In genomic region chr4:87034527-87034926, GRCh38 we compare ENCODE assay signal across 20 cellular contexts.
DNase-seq lines count a peak whose midpoint lies in the region; ATAC-seq, FAIRE-seq and TF ChIP-seq lines count a peak whose summit lies in the region.
"Had no signal": no experiment of that assay in that cellular context is flagged by ENCODE, and none has a peak within 500 bp of the region (broad histone marks: within the 10 kb centered on the region; RNA-seq: fewer than 3 reads in every experiment).

No MANE protein-coding gene starts in this region.

- peaks cover 48% of the 10 kb centered on the region for H3K4me1 ChIP-seq in keratinocyte (ENCODE audit: control insufficient read depth, extremely low read depth, insufficient read depth, low read length)

- peak overlapping the region; percentile 8 for H3K27ac ChIP-seq in keratinocyte (ENCODE audit: control insufficient read depth, insufficient read depth, low read length)

- no peak overlapping the region for H3K4me3 Mint-ChIP-seq in activated CD8-positive, alpha-beta T cell treated with anti-CD3 and anti-CD28 coated beads for 36 hours
- no peak overlapping the region for H3K4me3 Mint-ChIP-seq in activated CD8-positive, alpha-beta T cell treated with anti-CD3 and anti-CD28 coated beads, Interleukin-2, amount 10 ng/mL, durations not matched to agents 7 days and 5 days
- H3K4me3 Mint-ChIP-seq in activated naive CD8-positive, alpha-beta T cell treated with anti-CD3 and anti-CD28 coated beads, Interleukin-2, amount 50 U/mL, for 24 hours = no peak overlapping the region
- H3K4me3 Mint-ChIP-seq in stimulated activated naive CD8-positive, alpha-beta T cell treated with anti-CD3 and anti-CD28 coated beads, Interleukin-15, amount 100 ng/mL, for 72 hours = no peak overlapping the region
- H3K4me3 Mint-ChIP-seq in effector memory CD8-positive, alpha-beta T cell = no peak overlapping the region
- H3K4me3 Mint-ChIP-seq: natural killer cell treated with Interleukin-12 subunit alpha and Interleukin-12 subunit beta and Interleukin-15 and Interleukin-18, amount 100 ng/mL, for 72 hours had no signal

- no peaks in the 10 kb centered on the region for H3K27me3 Mint-ChIP-seq in activated CD8-positive, alpha-beta T cell treated with anti-CD3 and anti-CD28 coated beads for 36 hours
- H3K27me3 Mint-ChIP-seq in activated CD8-positive, alpha-beta T cell treated with anti-CD3 and anti-CD28 coated beads, Interleukin-2, amount 10 ng/mL, durations not matched to agents 7 days and 5 days (ENCODE audit: low read depth) = no peaks in the 10 kb centered on the region
- no peaks in the 10 kb centered on the region for H3K27me3 Mint-ChIP-seq in activated naive CD8-positive, alpha-beta T cell treated with anti-CD3 and anti-CD28 coated beads, Interleukin-2, amount 50 U/mL, for 24 hours
- H3K27me3 Mint-ChIP-seq in stimulated activated naive CD8-positive, alpha-beta T cell treated with anti-CD3 and anti-CD28 coated beads, Interleukin-15, amount 100 ng/mL, for 72 hours = no peaks in the 10 kb centered on the region
- H3K27me3 Mint-ChIP-seq in effector memory CD8-positive, alpha-beta T cell = no peaks in the 10 kb centered on the region
- H3K27me3 Mint-ChIP-seq: natural killer cell treated with Interleukin-12 subunit alpha and Interleukin-12 subunit beta and Interleukin-15 and Interleukin-18, amount 100 ng/mL, for 72 hours; progenitor cell of endocrine pancreas had no signal

- peaks cover 35% of the 10 kb centered on the region for H3K4me1 Mint-ChIP-seq in activated CD8-positive, alpha-beta T cell treated with anti-CD3 and anti-CD28 coated beads for 36 hours (ENCODE audit: low read depth)
- peaks cover 8% of the 10 kb centered on the region for H3K4me1 Mint-ChIP-seq in activated CD8-positive, alpha-beta T cell treated with anti-CD3 and anti-CD28 coated beads, Interleukin-2, amount 10 ng/mL, durations not matched to agents 7 days and 5 days (ENCODE audit: low read depth)
- H3K4me1 Mint-ChIP-seq in activated naive CD8-positive, alpha-beta T cell treated with anti-CD3 and anti-CD28 coated beads, Interleukin-2, amount 50 U/mL, for 24 hours = peaks cover 45% of the 10 kb centered on the region
- peaks cover 27% of the 10 kb centered on the region for H3K4me1 Mint-ChIP-seq in stimulated activated naive CD8-positive, alpha-beta T cell treated with anti-CD3 and anti-CD28 coated beads, Interleukin-15, amount 100 ng/mL, for 72 hours
- H3K4me1 Mint-ChIP-seq in effector memory CD8-positive, alpha-beta T cell (ENCODE audit: low read depth in 2 of 2) = peaks cover 29 to 53% of the 10 kb centered on the region in 2 donors

- no peaks in the 10 kb centered on the region for H3K9me3 ChIP-seq in keratinocyte (ENCODE audit: control insufficient read depth, low read depth, low read length)
- H3K9me3 ChIP-seq: breast epithelium had no signal

- no peak overlapping the region for H2AFZ ChIP-seq in keratinocyte (ENCODE audit: control insufficient read depth, low read length)

- TF ChIP-seq CTCF in activated CD8-positive, alpha-beta T cell treated with anti-CD3 and anti-CD28 coated beads for 36 hours (IDR thresholded peaks at IDR 0.05) = no peak
- no peak for TF ChIP-seq CTCF in keratinocyte (optimal IDR thresholded peaks at IDR 0.05 in 1 of 3, IDR thresholded peaks at IDR 0.05 in 1 of 3, conservative IDR thresholded peaks at IDR 0.05 in 1 of 3; ENCODE audit: extremely low read depth in 1 of 3, insufficient read depth in 2 of 3, low read length in 3 of 3)

- H3K27me3 ChIP-seq in keratinocyte (ENCODE audit: control insufficient read depth, extremely low read depth, insufficient read depth, low read length) = no peaks in the 10 kb centered on the region
- H3K27me3 ChIP-seq: breast epithelium had no signal

- peaks cover 59% of the 10 kb centered on the region for H3K79me2 ChIP-seq in keratinocyte (ENCODE audit: control insufficient read depth, insufficient read depth, low read length)

- ATAC-seq in activated CD8-positive, alpha-beta T cell treated with anti-CD3 and anti-CD28 coated beads for 36 hours = peak; percentile 65
- no peak for ATAC-seq in activated CD8-positive, alpha-beta T cell treated with anti-CD3 and anti-CD28 coated beads, Interleukin-2, amount 10 ng/mL, durations not matched to agents 7 days and 5 days
- peak; percentile 70 for ATAC-seq in activated naive CD8-positive, alpha-beta T cell treated with anti-CD3 and anti-CD28 coated beads, Interleukin-2, amount 50 U/mL, for 24 hours
- ATAC-seq in stimulated activated naive CD8-positive, alpha-beta T cell treated with anti-CD3 and anti-CD28 coated beads, Interleukin-15, amount 100 ng/mL, for 72 hours = peak; percentile 52
- no peak for ATAC-seq in HG03439 (IDR thresholded peaks at IDR 0.05; ENCODE audit: unreplicated experiment)
- no peak for ATAC-seq in effector memory CD8-positive, alpha-beta T cell (replicated peaks)
- no peak for ATAC-seq in GM18517 (IDR thresholded peaks at IDR 0.05; ENCODE audit: unreplicated experiment)
- ATAC-seq: natural killer cell treated with Interleukin-12 subunit alpha and Interleukin-12 subunit beta and Interleukin-15 and Interleukin-18, amount 100 ng/mL, for 72 hours had no signal

- no peaks in the 10 kb centered on the region for H3K36me3 ChIP-seq in keratinocyte (ENCODE audit: control insufficient read depth in 2 of 2, extremely low read depth in 1 of 2, insufficient read depth in 2 of 2, low read length in 2 of 2)
- H3K36me3 ChIP-seq: breast epithelium had no signal

- H3K9ac ChIP-seq in keratinocyte (ENCODE audit: control insufficient read depth, extremely low read depth, insufficient read depth, low read length) = no peak overlapping the region

- intact Hi-C loops in activated CD8-positive, alpha-beta T cell treated with anti-CD3 and anti-CD28 coated beads for 36 hours (cut with micrococcal nuclease) = no loop called here

- POLR2A ChIA-PET in activated CD8-positive, alpha-beta T cell treated with anti-CD3 and anti-CD28 coated beads for 36 hours (lab: Charles Lee) = no interaction called here
- POLR2A ChIA-PET in activated CD8-positive, alpha-beta T cell treated with anti-CD3 and anti-CD28 coated beads, Interleukin-2, amount 10 ng/mL, durations not matched to agents 7 days and 5 days (lab: Charles Lee) = no interaction called here

- H4K20me1 ChIP-seq in keratinocyte (ENCODE audit: control insufficient read depth, extremely low read depth, insufficient read depth, low read length) = no peaks in the 10 kb centered on the region

- FAIRE-seq in keratinocyte (lab: Jason Lieb, UNC) = no peak

- no peak overlapping the region for H3K27ac Mint-ChIP-seq in activated CD8-positive, alpha-beta T cell treated with anti-CD3 and anti-CD28 coated beads for 36 hours
- H3K27ac Mint-ChIP-seq in activated CD8-positive, alpha-beta T cell treated with anti-CD3 and anti-CD28 coated beads, Interleukin-2, amount 10 ng/mL, durations not matched to agents 7 days and 5 days = no peak overlapping the region
- peak overlapping the region; percentile 30 for H3K27ac Mint-ChIP-seq in activated naive CD8-positive, alpha-beta T cell treated with anti-CD3 and anti-CD28 coated beads, Interleukin-2, amount 50 U/mL, for 24 hours
- H3K27ac Mint-ChIP-seq in stimulated activated naive CD8-positive, alpha-beta T cell treated with anti-CD3 and anti-CD28 coated beads, Interleukin-15, amount 100 ng/mL, for 72 hours = no peak overlapping the region
- no peak overlapping the region for H3K27ac Mint-ChIP-seq in effector memory CD8-positive, alpha-beta T cell
- H3K27ac Mint-ChIP-seq: activated T-helper 2 cell treated with anti-CD3 and anti-CD28 coated beads, Interferon-gamma antibody, Interleukin-2, Interleukin-4, amounts not matched to agents 10 μg/mL and 5 μg/mL and 100 μg/mL, durations not matched to agents 14 hours and 24 hours and 36 hours; progenitor cell of endocrine pancreas had no signal

- dilution Hi-C loops in keratinocyte (cut with MboI; ENCODE audit: extremely low pct_ligation_motif_present, low sequenced_read_pairs) = no loop called here

- DNase-seq in activated CD8-positive, alpha-beta T cell treated with anti-CD3 and anti-CD28 coated beads for 36 hours = no peak
- DNase-seq in activated CD8-positive, alpha-beta T cell treated with anti-CD3 and anti-CD28 coated beads, Interleukin-2, amount 10 ng/mL, durations not matched to agents 7 days and 5 days = no peak
- no peak for DNase-seq in activated naive CD8-positive, alpha-beta T cell treated with anti-CD3 and anti-CD28 coated beads, Interleukin-2, amount 50 U/mL, for 24 hours
- no peak for DNase-seq in keratinocyte (ENCODE audit: low read depth, low spot score)
- DNase-seq in stimulated activated naive CD8-positive, alpha-beta T cell treated with anti-CD3 and anti-CD28 coated beads, Interleukin-15, amount 100 ng/mL, for 72 hours = no peak
- no peak for DNase-seq in effector memory CD8-positive, alpha-beta T cell
- DNase-seq: activated CD8-positive, alpha-beta memory T cell treated with anti-CD3 and anti-CD28 coated beads for 24 hours; Calu3; mesenchymal stem cell; NCI-H1417; NCI-H2171; NCI-H524 treated with DMSO at 0.1 percent for 48 hours; RPMI8226; stimulated activated CD4-positive, alpha-beta T cell treated with anti-CD3 and anti-CD28 coated beads, Interleukin-4, amount 100 ng/mL, for 24 hours had no signal

- H3K4me2 ChIP-seq in keratinocyte (ENCODE audit: control insufficient read depth, extremely low read depth, insufficient read depth, low read depth, low read length) = no peak overlapping the region

- H3K4me3 ChIP-seq in keratinocyte (ENCODE audit: control insufficient read depth in 2 of 3, extremely low read depth in 1 of 3, insufficient read depth in 2 of 3, low read depth in 1 of 3, low read length in 3 of 3) = no peak overlapping the region
- H3K4me3 ChIP-seq: breast epithelium had no signal

- H3K9me3 Mint-ChIP-seq in activated CD8-positive, alpha-beta T cell treated with anti-CD3 and anti-CD28 coated beads for 36 hours = no peaks in the 10 kb centered on the region
- H3K9me3 Mint-ChIP-seq in activated CD8-positive, alpha-beta T cell treated with anti-CD3 and anti-CD28 coated beads, Interleukin-2, amount 10 ng/mL, durations not matched to agents 7 days and 5 days (ENCODE audit: insufficient read depth) = no peaks in the 10 kb centered on the region
- H3K9me3 Mint-ChIP-seq in activated naive CD8-positive, alpha-beta T cell treated with anti-CD3 and anti-CD28 coated beads, Interleukin-2, amount 50 U/mL, for 24 hours = no peaks in the 10 kb centered on the region
- H3K9me3 Mint-ChIP-seq in stimulated activated naive CD8-positive, alpha-beta T cell treated with anti-CD3 and anti-CD28 coated beads, Interleukin-15, amount 100 ng/mL, for 72 hours = no peaks in the 10 kb centered on the region
- H3K9me3 Mint-ChIP-seq in effector memory CD8-positive, alpha-beta T cell = no peaks in the 10 kb centered on the region
- H3K9me3 Mint-ChIP-seq: activated T-helper 2 cell treated with anti-CD3 and anti-CD28 coated beads, Interferon-gamma antibody, Interleukin-2, Interleukin-4, amounts not matched to agents 10 μg/mL and 5 μg/mL and 100 μg/mL, durations not matched to agents 14 hours and 24 hours and 36 hours; natural killer cell treated with Interleukin-12 subunit alpha and Interleukin-12 subunit beta and Interleukin-15 and Interleukin-18, amount 100 ng/mL, for 72 hours had no signal

- CTCF ChIA-PET in activated CD8-positive, alpha-beta T cell treated with anti-CD3 and anti-CD28 coated beads for 36 hours (lab: Charles Lee) = no interaction called here
- CTCF ChIA-PET in activated CD8-positive, alpha-beta T cell treated with anti-CD3 and anti-CD28 coated beads, Interleukin-2, amount 10 ng/mL, durations not matched to agents 7 days and 5 days (lab: Charles Lee) = no interaction called here

- peaks cover 2% of the 10 kb centered on the region for H3K9me1 ChIP-seq in keratinocyte (ENCODE audit: control insufficient read depth, extremely low read depth, insufficient read depth, low read length)

- H3K36me3 Mint-ChIP-seq in activated CD8-positive, alpha-beta T cell treated with anti-CD3 and anti-CD28 coated beads for 36 hours (ENCODE audit: low read depth) = peaks cover 2% of the 10 kb centered on the region
- peaks cover 2% of the 10 kb centered on the region for H3K36me3 Mint-ChIP-seq in activated CD8-positive, alpha-beta T cell treated with anti-CD3 and anti-CD28 coated beads, Interleukin-2, amount 10 ng/mL, durations not matched to agents 7 days and 5 days (ENCODE audit: low read depth)
- no peaks in the 10 kb centered on the region for H3K36me3 Mint-ChIP-seq in activated naive CD8-positive, alpha-beta T cell treated with anti-CD3 and anti-CD28 coated beads, Interleukin-2, amount 50 U/mL, for 24 hours (ENCODE audit: low read depth)
- peaks cover 3% of the 10 kb centered on the region for H3K36me3 Mint-ChIP-seq in effector memory CD8-positive, alpha-beta T cell (ENCODE audit: insufficient read depth)
- H3K36me3 Mint-ChIP-seq: natural killer cell treated with Interleukin-12 subunit alpha and Interleukin-12 subunit beta and Interleukin-15 and Interleukin-18, amount 100 ng/mL, for 72 hours had no signal

Comparison
In these comparisons a context has a peak if more than half of its experiments do, and no peak if none do; other contexts are left out.
1. ATAC-seq: peak in activated CD8-positive, alpha-beta T cell treated with anti-CD3 and anti-CD28 coated beads for 36 hours (single experiment), activated naive CD8-positive, alpha-beta T cell treated with anti-CD3 and anti-CD28 coated beads, Interleukin-2, amount 50 U/mL, for 24 hours (single experiment) and stimulated activated naive CD8-positive, alpha-beta T cell treated with anti-CD3 and anti-CD28 coated beads, Interleukin-15, amount 100 ng/mL, for 72 hours (single experiment); none in activated CD8-positive, alpha-beta T cell treated with anti-CD3 and anti-CD28 coated beads, Interleukin-2, amount 10 ng/mL, durations not matched to agents 7 days and 5 days (single experiment), HG03439 (single experiment), effector memory CD8-positive, alpha-beta T cell (single experiment) and GM18517 (single experiment).